11 cellular contexts compared by ENCODE assay signal in genomic region chr10:78046711-78047269, GRCh38. TPM values are rescaled to one million over a fixed set of nuclear protein-coding genes. Genes with fewer than 3 reads are reported as not detected.
A peak's percentile ranks its signal among the peaks of the same experiment; 100 is the strongest.
DNase-seq lines count a peak whose midpoint lies in the region; ATAC-seq, FAIRE-seq and TF ChIP-seq lines count a peak whose summit lies in the region.
"Had no signal": no experiment of that assay in that cellular context is flagged by ENCODE, and none has a peak within 500 bp of the region (broad histone marks: within the 10 kb centered on the region; RNA-seq: fewer than 3 reads in every experiment).

No MANE protein-coding gene starts in this region.

- CTCF ChIA-PET in activated CD8-positive, alpha-beta memory T cell treated with anti-CD3 and anti-CD28 coated beads, Interleukin-2, amount 10 ng/mL, durations not matched to agents 7 days and 5 days (lab: Charles Lee): interaction anchor here (0.7 to 3.2 kb wide), 32 partner anchors 10 to 1160 kb away, joined by 3 to 29 read pairs (median 4); partner anchors contain the start of gene POLR3A
- CTCF ChIA-PET in naive thymus-derived CD4-positive, alpha-beta T cell (lab: Charles Lee): interaction anchor here (0.6 to 6.2 kb wide), 14 partner anchors 10 to 1284 kb away, joined by 3 to 77 read pairs (median 4); partner anchors contain the start of gene RPS24

- no peak overlapping the region for H2AFZ ChIP-seq in Karpas-422 (ENCODE audit: low read length)

- H3K27me3 ChIP-seq in Karpas-422 (ENCODE audit: low read length) (no peaks in the 10 kb centered on the region), bronchial epithelial cell (ENCODE audit: control insufficient read depth, insufficient read depth, low read length) (no peaks in the 10 kb centered on the region)
- no peaks in the 10 kb centered on the region for H3K27me3 ChIP-seq in naive thymus-derived CD4-positive, alpha-beta T cell (ENCODE audit: control insufficient read depth in 2 of 2, insufficient read depth in 2 of 2, low read length in 2 of 2)

- H3K9me3 Mint-ChIP-seq in activated CD8-positive, alpha-beta memory T cell treated with anti-CD3 and anti-CD28 coated beads, Interleukin-2, amount 10 ng/mL, durations not matched to agents 7 days and 5 days (ENCODE audit: low read depth): no peaks in the 10 kb centered on the region
- no peaks in the 10 kb centered on the region for H3K9me3 Mint-ChIP-seq in stimulated activated effector memory CD8-positive, alpha-beta T cell treated with anti-CD3 and anti-CD28 coated beads, Interleukin-12 subunit alpha, Interleukin-12 subunit beta, amount 100 ng/mL, for 72 hours
- peaks cover 2% of the 10 kb centered on the region for H3K9me3 Mint-ChIP-seq in glutamatergic neuron (ENCODE audit: unreplicated experiment)
- H3K9me3 Mint-ChIP-seq in naive thymus-derived CD4-positive, alpha-beta T cell: no peaks in the 10 kb centered on the region
- H3K9me3 Mint-ChIP-seq: CD4-positive, alpha-beta T cell had no signal

- peaks cover 6% of the 10 kb centered on the region for H3K4me1 ChIP-seq in Karpas-422 (ENCODE audit: low read length)
- H3K4me1 ChIP-seq in naive thymus-derived CD4-positive, alpha-beta T cell (ENCODE audit: control insufficient read depth in 2 of 2, insufficient read depth in 2 of 2, low read length in 2 of 2): no peaks in the 10 kb centered on the region

- peaks cover 29% of the 10 kb centered on the region for H3K4me1 Mint-ChIP-seq in activated CD8-positive, alpha-beta memory T cell treated with anti-CD3 and anti-CD28 coated beads, Interleukin-2, amount 10 ng/mL, durations not matched to agents 7 days and 5 days
- peaks cover 26% of the 10 kb centered on the region for H3K4me1 Mint-ChIP-seq in stimulated activated effector memory CD8-positive, alpha-beta T cell treated with anti-CD3 and anti-CD28 coated beads, Interleukin-12 subunit alpha, Interleukin-12 subunit beta, amount 100 ng/mL, for 72 hours
- H3K4me1 Mint-ChIP-seq in glutamatergic neuron (ENCODE audit: low read depth, unreplicated experiment): peaks cover 11% of the 10 kb centered on the region
- H3K4me1 Mint-ChIP-seq in naive thymus-derived CD4-positive, alpha-beta T cell: peaks cover 5 to 29% (median 19%) of the 10 kb centered on the region in 7 donors

- H3K27ac Mint-ChIP-seq in activated CD8-positive, alpha-beta memory T cell treated with anti-CD3 and anti-CD28 coated beads, Interleukin-2, amount 10 ng/mL, durations not matched to agents 7 days and 5 days: no peak overlapping the region
- no peak overlapping the region for H3K27ac Mint-ChIP-seq in stimulated activated effector memory CD8-positive, alpha-beta T cell treated with anti-CD3 and anti-CD28 coated beads, Interleukin-12 subunit alpha, Interleukin-12 subunit beta, amount 100 ng/mL, for 72 hours
- H3K27ac Mint-ChIP-seq in glutamatergic neuron (ENCODE audit: unreplicated experiment): no peak overlapping the region
- peak overlapping the region in 2 of 9 donors; percentile 4 to 9 for H3K27ac Mint-ChIP-seq in naive thymus-derived CD4-positive, alpha-beta T cell
- H3K27ac Mint-ChIP-seq: CD4-positive, alpha-beta T cell had no signal

- no peak overlapping the region for H3K4me3 Mint-ChIP-seq in activated CD8-positive, alpha-beta memory T cell treated with anti-CD3 and anti-CD28 coated beads, Interleukin-2, amount 10 ng/mL, durations not matched to agents 7 days and 5 days
- no peak overlapping the region for H3K4me3 Mint-ChIP-seq in stimulated activated effector memory CD8-positive, alpha-beta T cell treated with anti-CD3 and anti-CD28 coated beads, Interleukin-12 subunit alpha, Interleukin-12 subunit beta, amount 100 ng/mL, for 72 hours
- no peak overlapping the region for H3K4me3 Mint-ChIP-seq in glutamatergic neuron (ENCODE audit: unreplicated experiment)
- no peak overlapping the region for H3K4me3 Mint-ChIP-seq in naive thymus-derived CD4-positive, alpha-beta T cell
- H3K4me3 Mint-ChIP-seq: CD4-positive, alpha-beta T cell had no signal

- H3K9me2 ChIP-seq in Karpas-422 (replicated peaks; ENCODE audit: insufficient read depth, low read length): no peaks in the 10 kb centered on the region

- intact Hi-C loops in naive thymus-derived CD4-positive, alpha-beta T cell (cut with micrococcal nuclease): loop anchor here (1.0 to 5.0 kb wide), 7 partner anchors 256 to 1420 kb away; no protein-coding TSS in a partner anchor

- DNase-seq in activated CD8-positive, alpha-beta memory T cell treated with anti-CD3 and anti-CD28 coated beads, Interleukin-2, amount 10 ng/mL, durations not matched to agents 7 days and 5 days: no peak
- no peak for DNase-seq in activated CD8-positive, alpha-beta memory T cell treated with anti-CD3 and anti-CD28 coated beads, Interleukin-2, amount 50 U/mL, for 4 hours
- DNase-seq in Karpas-422 (peak; percentile 47), bronchial epithelial cell (ENCODE audit: low read depth) (peak; percentile 35), glutamatergic neuron (no peak)
- no peak for DNase-seq in stimulated activated effector memory CD8-positive, alpha-beta T cell treated with anti-CD3 and anti-CD28 coated beads, Interleukin-12 subunit alpha, Interleukin-12 subunit beta, amount 100 ng/mL, for 72 hours (ENCODE audit: low spot score in 2 of 2)
- DNase-seq in activated naive CD4-positive, alpha-beta T cell treated with Interleukin-2 at 50 U/mL for 16 hours: no peak
- DNase-seq in naive thymus-derived CD4-positive, alpha-beta T cell: no peak
- DNase-seq: NCI-H187 treated with DMSO at 0.1 percent for 48 hours had no signal

- no peak overlapping the region for H3K4me2 ChIP-seq in Karpas-422 (ENCODE audit: low read depth, low read length, poor library complexity, severe bottlenecking)

- no peak overlapping the region for H3K9ac ChIP-seq in Karpas-422 (ENCODE audit: low read length)

- FAIRE-seq in bronchial epithelial cell (lab: Jason Lieb, UNC): no peak

- ATAC-seq in activated CD8-positive, alpha-beta memory T cell treated with anti-CD3 and anti-CD28 coated beads, Interleukin-2, amount 10 ng/mL, durations not matched to agents 7 days and 5 days: peak; percentile 6
- peak; percentile 19 for ATAC-seq in stimulated activated effector memory CD8-positive, alpha-beta T cell treated with anti-CD3 and anti-CD28 coated beads, Interleukin-12 subunit alpha, Interleukin-12 subunit beta, amount 100 ng/mL, for 72 hours
- ATAC-seq in naive thymus-derived CD4-positive, alpha-beta T cell: no peak

- no peak overlapping the region for H3K27ac ChIP-seq in Karpas-422 (ENCODE audit: low read length)
- H3K27ac ChIP-seq in naive thymus-derived CD4-positive, alpha-beta T cell (ENCODE audit: low read depth, low read length): no peak overlapping the region
- H3K27ac ChIP-seq: 22Rv1 had no signal

- H3K36me3 ChIP-seq in Karpas-422 (ENCODE audit: insufficient read depth, low read length): peaks cover under 1% of the 10 kb centered on the region; the same call in 1 of the 2 replicates
- H3K36me3 ChIP-seq in bronchial epithelial cell (ENCODE audit: control insufficient read depth, insufficient read depth, low read length): no peaks in the 10 kb centered on the region
- peaks cover 0 to 30% (median 3%) of the 10 kb centered on the region in 3 experiments for H3K36me3 ChIP-seq in naive thymus-derived CD4-positive, alpha-beta T cell (ENCODE audit: control insufficient read depth in 2 of 3, insufficient read depth in 3 of 3, low read length in 3 of 3)

- H3K4me3 ChIP-seq in Karpas-422 (ENCODE audit: low read length) (no peak overlapping the region), bronchial epithelial cell (ENCODE audit: low read depth, low read length) (no peak overlapping the region)
- no peak overlapping the region for H3K4me3 ChIP-seq in naive thymus-derived CD4-positive, alpha-beta T cell (ENCODE audit: low read length)

- POLR2A ChIA-PET in naive thymus-derived CD4-positive, alpha-beta T cell (lab: Charles Lee): interaction anchor here (0.6 to 1.6 kb wide), 4 partner anchors 10 to 1148 kb away, joined by 3 to 4 read pairs (median 3); no protein-coding TSS in a partner anchor

- peaks cover 9% of the 10 kb centered on the region for H3K36me3 Mint-ChIP-seq in activated CD8-positive, alpha-beta memory T cell treated with anti-CD3 and anti-CD28 coated beads, Interleukin-2, amount 10 ng/mL, durations not matched to agents 7 days and 5 days
- peaks cover 31% of the 10 kb centered on the region for H3K36me3 Mint-ChIP-seq in stimulated activated effector memory CD8-positive, alpha-beta T cell treated with anti-CD3 and anti-CD28 coated beads, Interleukin-12 subunit alpha, Interleukin-12 subunit beta, amount 100 ng/mL, for 72 hours
- H3K36me3 Mint-ChIP-seq in glutamatergic neuron (ENCODE audit: unreplicated experiment): no peaks in the 10 kb centered on the region
- peaks cover 0 to 13% (median 3%) of the 10 kb centered on the region in 5 donors for H3K36me3 Mint-ChIP-seq in naive thymus-derived CD4-positive, alpha-beta T cell

- TF ChIP-seq CTCF in bronchial epithelial cell (IDR thresholded peaks at IDR 0.05; ENCODE audit: insufficient read depth, low read length, severe bottlenecking) (no peak), glutamatergic neuron (IDR thresholded peaks at IDR 0.05; ENCODE audit: partially characterized antibody, unreplicated experiment) (no peak)

- H3K9me3 ChIP-seq in Karpas-422 (ENCODE audit: low read length): no peaks in the 10 kb centered on the region
- no peaks in the 10 kb centered on the region for H3K9me3 ChIP-seq in naive thymus-derived CD4-positive, alpha-beta T cell (ENCODE audit: control insufficient read depth in 2 of 3, low read length in 3 of 3)

- no peaks in the 10 kb centered on the region for H3K27me3 Mint-ChIP-seq in activated CD8-positive, alpha-beta memory T cell treated with anti-CD3 and anti-CD28 coated beads, Interleukin-2, amount 10 ng/mL, durations not matched to agents 7 days and 5 days
- H3K27me3 Mint-ChIP-seq in glutamatergic neuron (ENCODE audit: unreplicated experiment): peaks cover 3% of the 10 kb centered on the region
- H3K27me3 Mint-ChIP-seq in naive thymus-derived CD4-positive, alpha-beta T cell: no peaks in the 10 kb centered on the region
- H3K27me3 Mint-ChIP-seq: CD4-positive, alpha-beta T cell had no signal

- no peaks in the 10 kb centered on the region for H3K79me2 ChIP-seq in Karpas-422 (ENCODE audit: low read length)

- peaks cover 13% of the 10 kb centered on the region for H4K20me1 ChIP-seq in Karpas-422 (ENCODE audit: insufficient read depth, low read depth, low read length)

RNA-seq across cellular contexts. Expression of gene RPS24, which starts 13.1 kb away (rescaled TPM):
- 1,000 to 10,000 TPM; 1,245 to 1,320 TPM for total RNA-seq in activated CD8-positive, alpha-beta memory T cell treated with anti-CD3 and anti-CD28 coated beads, Interleukin-2, amount 10 ng/mL, durations not matched to agents 7 days and 5 days
- total RNA-seq in Karpas-422 (2014; rRNA removed; shearing (Covaris generic); ENCODE audit: low replicate concordance): 2,812 and 3,158 TPM in 2 replicates
- total RNA-seq in bronchial epithelial cell (2,740 and 5,046 TPM in 2 replicates), glutamatergic neuron (ENCODE audit: unreplicated experiment) (691 TPM)
- 1,000 to 10,000 TPM; 1,177 to 2,466 (median 1,673) TPM for total RNA-seq in naive thymus-derived CD4-positive, alpha-beta T cell
- polyA plus RNA-seq in naive thymus-derived CD4-positive, alpha-beta T cell: 1,000 to 10,000 TPM; 1,173 to 1,441 TPM

RNA-seq across cellular contexts. Expression of gene POLR3A, which starts 17.5 kb away (rescaled TPM):
- total RNA-seq in activated CD8-positive, alpha-beta memory T cell treated with anti-CD3 and anti-CD28 coated beads, Interleukin-2, amount 10 ng/mL, durations not matched to agents 7 days and 5 days: 10 to 100 TPM; 17.7 to 20.8 TPM
- total RNA-seq in Karpas-422 (2014; rRNA removed; shearing (Covaris generic); ENCODE audit: low replicate concordance): 17.7 and 25.5 TPM in 2 replicates
- total RNA-seq in bronchial epithelial cell (13.7 and 14.7 TPM in 2 replicates), glutamatergic neuron (ENCODE audit: unreplicated experiment) (41.0 TPM)
- 10 to 100 TPM; 12.0 to 20.9 (median 19.0) TPM for total RNA-seq in naive thymus-derived CD4-positive, alpha-beta T cell
- 10 to 100 TPM in 1 of 2 donors, 1 to 10 TPM in 1; 5.5 to 12.3 TPM for polyA plus RNA-seq in naive thymus-derived CD4-positive, alpha-beta T cell

Comparison
In these comparisons a context has a peak if more than half of its experiments do, and no peak if none do; other contexts are left out.
1. DNase-seq: peak in Karpas-422 (single experiment) and bronchial epithelial cell (single experiment); none in activated CD8-positive, alpha-beta memory T cell treated with anti-CD3 and anti-CD28 coated beads, Interleukin-2, amount 10 ng/mL, durations not matched to agents 7 days and 5 days (single experiment), activated CD8-positive, alpha-beta memory T cell treated with anti-CD3 and anti-CD28 coated beads, Interleukin-2, amount 50 U/mL, for 4 hours (single experiment), stimulated activated effector memory CD8-positive, alpha-beta T cell treated with anti-CD3 and anti-CD28 coated beads, Interleukin-12 subunit alpha, Interleukin-12 subunit beta, amount 100 ng/mL, for 72 hours (0 of 2), activated naive CD4-positive, alpha-beta T cell treated with Interleukin-2 at 50 U/mL for 16 hours (single experiment), glutamatergic neuron (single experiment) and naive thymus-derived CD4-positive, alpha-beta T cell (0 of 9).